18 cellular contexts compared by ENCODE assay signal in the genomic region with DNA sequence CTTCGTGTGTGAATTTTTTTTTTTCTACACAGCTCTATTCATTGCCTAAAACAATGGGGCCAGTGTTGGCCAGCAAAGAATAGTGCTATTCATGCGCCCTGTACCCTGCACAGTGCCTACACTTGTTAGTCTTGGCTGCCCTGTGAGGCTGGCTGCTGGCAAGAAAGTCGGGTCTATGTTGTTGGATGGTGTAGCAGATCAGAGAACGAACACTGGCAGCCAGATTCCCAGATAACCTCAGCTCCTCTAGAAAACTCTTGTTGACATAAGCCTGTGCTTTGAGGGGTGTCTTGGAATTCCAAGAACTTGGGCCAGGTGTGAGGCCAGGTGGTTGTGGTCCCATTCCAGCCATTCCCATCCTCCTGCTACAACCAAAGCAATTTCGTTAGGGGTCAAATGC.
A peak's percentile ranks its signal among the peaks of the same experiment; 100 is the strongest.
DNase-seq lines count a peak whose midpoint lies in the region; ATAC-seq and TF ChIP-seq lines count a peak whose summit lies in the region.
"Had no signal": no experiment of that assay in that cellular context is flagged by ENCODE, and none has a peak within 500 bp of the region (broad histone marks: within the 10 kb centered on the region; RNA-seq: fewer than 3 reads in every experiment).

No MANE protein-coding gene starts in this region.

- H3K27ac ChIP-seq in endodermal cell (ENCODE audit: low read depth, low read length) = no peak overlapping the region
- H3K27ac ChIP-seq in testis = peak overlapping the region in 1 of 2 donors; percentile 5
- H3K27ac ChIP-seq: BLaER1, HL-60, lower lobe of right lung had no signal

- no peak overlapping the region for H3K9ac ChIP-seq in endodermal cell (ENCODE audit: extremely low read depth, low read length, poor library complexity, severe bottlenecking)
- H3K9ac ChIP-seq: BLaER1 had no signal

- H3K27me3 Mint-ChIP-seq in endodermal cell (ENCODE audit: insufficient read depth) = no peaks in the 10 kb centered on the region
- H3K27me3 Mint-ChIP-seq: activated T-cell treated with anti-CD3 and anti-CD28 coated beads, Interleukin-2, amount 50 U/mL, for 24 hours; dendritic cell treated with granulocyte-macrophage colony-stimulating factor and Interleukin-4, amounts not matched to agents 40 ng/mL and 50 ng/mL, for 4 days had no signal

- H3K27me3 ChIP-seq in endodermal cell (ENCODE audit: control insufficient read depth, insufficient read depth, low read length, poor library complexity, severe bottlenecking) (no peaks in the 10 kb centered on the region), testis (no peaks in the 10 kb centered on the region)
- H3K27me3 ChIP-seq: BLaER1 had no signal

- no peak overlapping the region for H3K4me3 Mint-ChIP-seq in endodermal cell
- H3K4me3 Mint-ChIP-seq: activated T-cell treated with anti-CD3 and anti-CD28 coated beads, Interleukin-2, amount 50 U/mL, for 24 hours; dendritic cell treated with granulocyte-macrophage colony-stimulating factor and Interleukin-4, amounts not matched to agents 40 ng/mL and 50 ng/mL, for 4 days had no signal

- H3K4me1 ChIP-seq in endodermal cell (ENCODE audit: control insufficient read depth, insufficient read depth, low read length) (no peaks in the 10 kb centered on the region), testis (no peaks in the 10 kb centered on the region)
- H3K4me1 ChIP-seq: lower lobe of right lung had no signal

- no peaks in the 10 kb centered on the region for H3K36me3 Mint-ChIP-seq in endodermal cell (ENCODE audit: low read depth)

- WGBS in endodermal cell (ENCODE audit: insufficient coverage in 1 of 2, insufficient read length in 1 of 2), 2 experiments = 78 to 85% methylated on average over 2 to 5 of the region's 5 CpGs
- 50 to 71% methylated on average over 4 to 5 of the region's 5 CpGs for WGBS in testis, 2 donors

- H3K36me3 ChIP-seq in endodermal cell (ENCODE audit: control insufficient read depth, insufficient read depth, low read length) = no peaks in the 10 kb centered on the region
- no peaks in the 10 kb centered on the region for H3K36me3 ChIP-seq in testis (ENCODE audit: low read depth, missing control alignments)
- H3K36me3 ChIP-seq: BLaER1, lower lobe of right lung had no signal

- TF ChIP-seq CTCF in endodermal cell (conservative IDR thresholded peaks at IDR 0.05) = no peak
- TF ChIP-seq CTCF in testis (IDR thresholded peaks at IDR 0.05) = no peak

- no peak for TF ChIP-seq POLR2A in testis (IDR thresholded peaks at IDR 0.05)

- H3K9me3 ChIP-seq in endodermal cell (ENCODE audit: control insufficient read depth, low read length) (peaks cover 10% of the 10 kb centered on the region), testis (no peaks in the 10 kb centered on the region)

- H3K9me3 Mint-ChIP-seq in endodermal cell = peaks cover 12% of the 10 kb centered on the region

- H3K4me3 ChIP-seq in endodermal cell (ENCODE audit: low read length) (no peak overlapping the region), testis (no peak overlapping the region)
- H3K4me3 ChIP-seq: BLaER1, lower lobe of right lung had no signal

- ATAC-seq in HG03565 (IDR thresholded peaks at IDR 0.05; ENCODE audit: unreplicated experiment) = no peak
- no peak for ATAC-seq in HG03159 (IDR thresholded peaks at IDR 0.05; ENCODE audit: unreplicated experiment)
- no peak for ATAC-seq in GM21576 (IDR thresholded peaks at IDR 0.05; ENCODE audit: unreplicated experiment)
- ATAC-seq: lower lobe of right lung had no signal

- intact Hi-C loops in testis (cut with DNase I; ENCODE audit: low total_unique reads) = no loop called here

- DNase-seq in amygdala (lab: John Stamatoyannopoulos, UW) (peak in 55 of 56 donors; percentile 18 to 97 (median 83)), endodermal cell (peak; percentile 44), middle frontal gyrus (ENCODE audit: extremely low spot score, low spot score) (peak; percentile 80), testis (peak; percentile 87)
- DNase-seq: activated CD4-positive, alpha-beta T cell treated with anti-CD3 and anti-CD28 coated beads, Interleukin-2, amount 50 U/mL, for 1 hour; activated T-cell treated with anti-CD3 and anti-CD28 coated beads, Interleukin-2, amount 50 U/mL, for 24 hours; DMS79 treated with DMSO at 0.1 percent for 48 hours; KG1; lower lobe of right lung; NCI-H146; SHP77 treated with DMSO at 0.1 percent for 48 hours; stimulated activated naive CD4-positive, alpha-beta T cell treated with Interleukin-2 at 50 U/mL for 16 hours had no signal

- no peak overlapping the region for H3K27ac Mint-ChIP-seq in endodermal cell
- H3K27ac Mint-ChIP-seq: activated T-cell treated with anti-CD3 and anti-CD28 coated beads, Interleukin-2, amount 50 U/mL, for 24 hours; dendritic cell treated with granulocyte-macrophage colony-stimulating factor and Interleukin-4, amounts not matched to agents 40 ng/mL and 50 ng/mL, for 4 days had no signal

- H3K4me1 Mint-ChIP-seq in endodermal cell = no peaks in the 10 kb centered on the region
